ENCODE assay signal across 18 cellular contexts in genomic region chr15:65333441-65333820, GRCh38. TPM values are rescaled to one million over a fixed set of nuclear protein-coding genes. Genes with fewer than 3 reads are reported as not detected.
"Had no signal": no experiment of that assay in that cellular context is flagged by ENCODE, and none has a peak within 500 bp of the region (broad histone marks: within the 10 kb centered on the region; RNA-seq: fewer than 3 reads in every experiment).

No MANE protein-coding gene starts in this region.

- H3K27me3 ChIP-seq: ovary, upper lobe of left lung had no signal

- H3K9me3 Mint-ChIP-seq: activated naive CD4-positive, alpha-beta T cell treated with anti-CD3 and anti-CD28 coated beads, Interleukin-2, amount 10 ng/mL, durations not matched to agents 7 days and 5 days; activated T-helper 2 cell treated with anti-CD3 and anti-CD28 coated beads, Interferon-gamma antibody, Interleukin-2, Interleukin-4, amounts not matched to agents 10 μg/mL and 5 μg/mL and 100 μg/mL, durations not matched to agents 14 hours and 24 hours and 36 hours; central memory CD8-positive, alpha-beta T cell; natural killer cell treated with Interleukin-12 subunit alpha and Interleukin-12 subunit beta and Interleukin-15 and Interleukin-18, amount 100 ng/mL, for 72 hours; T-cell had no signal

- H3K4me1 ChIP-seq: suprapubic skin, upper lobe of left lung had no signal

- H3K4me1 Mint-ChIP-seq: activated naive CD4-positive, alpha-beta T cell treated with anti-CD3 and anti-CD28 coated beads, Interleukin-2, amount 10 ng/mL, durations not matched to agents 7 days and 5 days; central memory CD8-positive, alpha-beta T cell; T-cell had no signal

- H3K27ac Mint-ChIP-seq: activated naive CD4-positive, alpha-beta T cell treated with anti-CD3 and anti-CD28 coated beads, Interleukin-2, amount 10 ng/mL, durations not matched to agents 7 days and 5 days; activated T-helper 2 cell treated with anti-CD3 and anti-CD28 coated beads, Interferon-gamma antibody, Interleukin-2, Interleukin-4, amounts not matched to agents 10 μg/mL and 5 μg/mL and 100 μg/mL, durations not matched to agents 14 hours and 24 hours and 36 hours; natural killer cell treated with Interleukin-12 subunit alpha and Interleukin-12 subunit beta and Interleukin-15 and Interleukin-18, amount 100 ng/mL, for 72 hours; T-cell had no signal

- DNase-seq: activated CD4-positive, alpha-beta T cell treated with anti-CD3 and anti-CD28 coated beads for 48 hours; activated naive CD4-positive, alpha-beta T cell treated with anti-CD3 and anti-CD28 coated beads, Interleukin-2, amount 10 ng/mL, durations not matched to agents 7 days and 5 days; cortex of kidney; effector CD8-positive, alpha-beta T cell; ovary; stimulated activated CD4-positive, alpha-beta T cell treated with anti-CD3 and anti-CD28 coated beads, Interleukin-4, amount 100 ng/mL, for 1 hour; stimulated activated CD8-positive, alpha-beta memory T cell treated with anti-CD3 and anti-CD28 coated beads, Interleukin-4, amount 100 ng/mL, for 48 hours; stimulated activated naive CD8-positive, alpha-beta T cell treated with anti-CD3 and anti-CD28 coated beads, Interleukin-15, Interleukin-2, amounts not matched to agents 100 U/mL and 50 U/mL, for 24 hours; T-cell had no signal

- H3K9me3 ChIP-seq: ovary, suprapubic skin, upper lobe of left lung had no signal

- H3K27ac ChIP-seq: ovary, suprapubic skin, upper lobe of left lung had no signal

- H3K36me3 ChIP-seq: ovary, suprapubic skin, upper lobe of left lung had no signal

- H3K4me3 Mint-ChIP-seq: activated naive CD4-positive, alpha-beta T cell treated with anti-CD3 and anti-CD28 coated beads, Interleukin-2, amount 10 ng/mL, durations not matched to agents 7 days and 5 days; central memory CD8-positive, alpha-beta T cell; natural killer cell treated with Interleukin-12 subunit alpha and Interleukin-12 subunit beta and Interleukin-15 and Interleukin-18, amount 100 ng/mL, for 72 hours; T-cell had no signal

- H3K27me3 Mint-ChIP-seq: natural killer cell treated with Interleukin-12 subunit alpha and Interleukin-12 subunit beta and Interleukin-15 and Interleukin-18, amount 100 ng/mL, for 72 hours had no signal

- H3K36me3 Mint-ChIP-seq: activated naive CD4-positive, alpha-beta T cell treated with anti-CD3 and anti-CD28 coated beads, Interleukin-2, amount 10 ng/mL, durations not matched to agents 7 days and 5 days; natural killer cell treated with Interleukin-12 subunit alpha and Interleukin-12 subunit beta and Interleukin-15 and Interleukin-18, amount 100 ng/mL, for 72 hours; T-cell had no signal

- H3K4me3 ChIP-seq: ovary, suprapubic skin, upper lobe of left lung had no signal

RNA-seq across cellular contexts. Expression of gene RNU5B-1, which starts 29.0 kb away (rescaled TPM):
- total RNA-seq: activated CD8-positive, alpha-beta memory T cell treated with anti-CD3 and anti-CD28 coated beads for 36 hours; activated T-helper 2 cell treated with anti-CD3 and anti-CD28 coated beads, Interferon-gamma antibody, Interleukin-2, Interleukin-4, amounts not matched to agents 10 μg/mL and 5 μg/mL and 100 μg/mL, durations not matched to agents 14 hours and 24 hours and 36 hours; epithelial cell of proximal tubule; left lobe of liver; natural killer cell treated with Interleukin-12 subunit alpha and Interleukin-12 subunit beta and Interleukin-15 and Interleukin-18, amount 100 ng/mL, for 72 hours; suprapubic skin had no signal
- polyA plus RNA-seq: adipose tissue, ovary had no signal

RNA-seq across cellular contexts. Expression of gene RNU5A-1, which starts 37.6 kb away (rescaled TPM):
- total RNA-seq: activated CD8-positive, alpha-beta memory T cell treated with anti-CD3 and anti-CD28 coated beads for 36 hours; activated T-helper 2 cell treated with anti-CD3 and anti-CD28 coated beads, Interferon-gamma antibody, Interleukin-2, Interleukin-4, amounts not matched to agents 10 μg/mL and 5 μg/mL and 100 μg/mL, durations not matched to agents 14 hours and 24 hours and 36 hours; epithelial cell of proximal tubule; left lobe of liver; natural killer cell treated with Interleukin-12 subunit alpha and Interleukin-12 subunit beta and Interleukin-15 and Interleukin-18, amount 100 ng/mL, for 72 hours; ovary; suprapubic skin; T-cell; upper lobe of left lung had no signal
- polyA plus RNA-seq: adipose tissue, ovary had no signal

RNA-seq across cellular contexts. Expression of gene IGDCC3, which starts 44.4 kb away (rescaled TPM):
- total RNA-seq: activated CD8-positive, alpha-beta memory T cell treated with anti-CD3 and anti-CD28 coated beads for 36 hours; activated T-helper 2 cell treated with anti-CD3 and anti-CD28 coated beads, Interferon-gamma antibody, Interleukin-2, Interleukin-4, amounts not matched to agents 10 μg/mL and 5 μg/mL and 100 μg/mL, durations not matched to agents 14 hours and 24 hours and 36 hours; epithelial cell of proximal tubule; natural killer cell treated with Interleukin-12 subunit alpha and Interleukin-12 subunit beta and Interleukin-15 and Interleukin-18, amount 100 ng/mL, for 72 hours; suprapubic skin had no signal
